ENCODE assay signal across 28 cellular contexts in the genomic region with DNA sequence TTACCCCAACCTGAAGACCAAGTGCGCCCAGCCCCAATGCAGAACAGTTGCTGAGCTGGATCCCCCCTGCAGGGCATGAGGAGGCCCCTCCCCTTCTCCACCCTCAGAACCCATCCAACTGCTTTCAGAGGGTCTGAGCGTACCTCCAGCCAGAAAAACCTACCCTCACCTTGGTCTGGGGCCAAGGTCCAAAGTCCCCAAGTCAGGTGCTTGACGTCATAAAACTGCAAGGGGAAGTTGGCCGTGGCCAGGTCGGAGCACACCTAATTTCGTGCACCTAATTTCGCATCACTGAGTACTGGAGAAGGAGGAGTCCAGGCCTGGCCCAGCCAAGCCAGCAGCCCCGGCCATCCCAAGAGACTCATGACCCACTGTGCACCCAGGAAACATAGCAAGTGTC.
"Had no signal": no experiment of that assay in that cellular context is flagged by ENCODE, and none has a peak within 500 bp of the region (broad histone marks: within the 10 kb centered on the region; RNA-seq: fewer than 3 reads in every experiment).

No MANE protein-coding gene starts in this region.

- H3K4me1 Mint-ChIP-seq: naive B cell, nephron progenitor cell had no signal

- DNase-seq: activated CD4-positive, alpha-beta T cell treated with anti-CD3 and anti-CD28 coated beads for 48 hours; activated CD4-positive, alpha-beta T cell treated with anti-CD3 and anti-CD28 coated beads, Interleukin-2, amount 50 U/mL, for 48 hours; activated CD8-positive, alpha-beta memory T cell treated with anti-CD3 and anti-CD28 coated beads for 24 hours; activated effector memory CD4-positive, alpha-beta T cell treated with Interleukin-2 at 50 U/mL for 16 hours; activated naive CD4-positive, alpha-beta T cell treated with Interleukin-2 at 50 U/mL for 16 hours; anterior cingulate cortex; effector CD8-positive, alpha-beta T cell; esophagus squamous epithelium; foreskin melanocyte; kidney glomerular epithelial cell; left ventricle myocardium inferior; naive B cell; nephron progenitor cell; ovary; retina; sigmoid colon; stimulated activated CD4-positive, alpha-beta T cell treated with anti-CD3 and anti-CD28 coated beads, Interleukin-15, amount 100 ng/mL, for 24 hours; stimulated activated CD4-positive, alpha-beta T cell treated with anti-CD3 and anti-CD28 coated beads, Interleukin-2, amount 100 ng/mL, for 24 hours; stimulated activated naive CD4-positive, alpha-beta T cell; T-helper 1 cell; tibial artery had no signal

- H3K36me3 ChIP-seq: esophagus squamous epithelium, left ventricle myocardium inferior, neutrophil, ovary, prostate gland, sigmoid colon, suprapubic skin, tibial artery had no signal

- H3K27ac ChIP-seq: epithelial cell of prostate, esophagus squamous epithelium, left ventricle myocardium inferior, neutrophil, ovary, prostate gland, sigmoid colon, suprapubic skin, tibial artery had no signal

- H3K4me3 ChIP-seq: esophagus squamous epithelium, left ventricle myocardium inferior, ovary, prostate gland, sigmoid colon, smooth muscle cell, suprapubic skin, tibial artery had no signal

- H3K4me3 Mint-ChIP-seq: activated naive CD8-positive, alpha-beta T cell; naive B cell; nephron progenitor cell; T-helper 2 cell treated with Interferon-gamma antibody and Interleukin-4, amounts not matched to agents 5 μg/mL and 100 μg/mL, for 36 hours had no signal

- H3K36me3 Mint-ChIP-seq: activated naive CD8-positive, alpha-beta T cell had no signal

- H3K4me1 ChIP-seq: esophagus squamous epithelium, left ventricle myocardium inferior, prostate gland, sigmoid colon, suprapubic skin, tibial artery had no signal

- H3K27me3 ChIP-seq: esophagus squamous epithelium, neutrophil, ovary, sigmoid colon had no signal

- H3K9me3 ChIP-seq: esophagus squamous epithelium, left ventricle myocardium inferior, neutrophil, ovary, prostate gland, sigmoid colon, suprapubic skin had no signal

- H3K27ac Mint-ChIP-seq: activated naive CD8-positive, alpha-beta T cell; naive B cell; nephron progenitor cell; T-helper 2 cell treated with Interferon-gamma antibody and Interleukin-4, amounts not matched to agents 5 μg/mL and 100 μg/mL, for 36 hours had no signal
